ENCODE assay signal across 20 cellular contexts in the genomic region with DNA sequence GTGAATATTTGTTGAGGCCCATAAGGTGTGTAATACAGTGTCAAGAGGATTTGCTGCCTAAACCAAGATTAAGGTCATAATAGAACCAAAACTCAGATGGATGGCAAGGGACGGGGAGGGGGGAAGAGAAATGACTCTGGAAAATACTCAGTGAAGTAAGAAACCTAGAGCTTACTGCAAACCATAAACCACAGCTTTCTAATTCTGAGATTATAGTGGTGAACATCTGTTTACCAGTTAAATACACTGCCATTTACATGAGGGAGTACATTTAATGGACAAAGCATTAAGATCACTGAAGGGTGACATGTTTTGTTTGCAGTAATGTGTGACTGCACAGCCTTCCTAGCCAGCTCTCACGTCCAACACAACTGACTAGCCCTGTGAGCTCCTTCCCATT. TPM values are rescaled to one million over a fixed set of nuclear protein-coding genes. Genes with fewer than 3 reads are reported as not detected.
A peak's percentile ranks its signal among the peaks of the same experiment; 100 is the strongest.
DNase-seq lines count a peak whose midpoint lies in the region; ATAC-seq lines count a peak whose summit lies in the region.
"Had no signal": no experiment of that assay in that cellular context is flagged by ENCODE, and none has a peak within 500 bp of the region (broad histone marks: within the 10 kb centered on the region; RNA-seq: fewer than 3 reads in every experiment).

No MANE protein-coding gene starts in this region.

- H3K27ac Mint-ChIP-seq in activated T-helper 17 cell treated with anti-CD3 and anti-CD28 coated beads, Interleukin-2, amount 50 U/mL, for 72 hours: no peak overlapping the region
- H3K27ac Mint-ChIP-seq: activated CD4-positive, alpha-beta T cell treated with anti-CD3 and anti-CD28 coated beads, Interleukin-2, amount 10 ng/mL, durations not matched to agents 7 days and 5 days; activated naive CD8-positive, alpha-beta T cell treated with anti-CD3 and anti-CD28 coated beads, Interleukin-2, amount 50 U/mL, for 24 hours; effector memory CD8-positive, alpha-beta T cell; HFFc6 had no signal

- H3K27me3 Mint-ChIP-seq in activated T-helper 17 cell treated with anti-CD3 and anti-CD28 coated beads, Interleukin-2, amount 50 U/mL, for 72 hours: peaks cover 64% of the 10 kb centered on the region

- H3K4me1 Mint-ChIP-seq in activated T-helper 17 cell treated with anti-CD3 and anti-CD28 coated beads, Interleukin-2, amount 50 U/mL, for 72 hours: no peaks in the 10 kb centered on the region

- peak; percentile 51 for ATAC-seq in GM19463 (IDR thresholded peaks at IDR 0.05; ENCODE audit: unreplicated experiment)
- peak; percentile 52 for ATAC-seq in activated T-helper 17 cell treated with anti-CD3 and anti-CD28 coated beads, Interleukin-2, amount 50 U/mL, for 72 hours (replicated peaks)
- ATAC-seq: activated naive CD8-positive, alpha-beta T cell treated with anti-CD3 and anti-CD28 coated beads, Interleukin-2, amount 50 U/mL, for 24 hours; effector memory CD8-positive, alpha-beta T cell; left cardiac atrium; mucosa of descending colon had no signal

- H3K4me3 Mint-ChIP-seq in activated T-helper 17 cell treated with anti-CD3 and anti-CD28 coated beads, Interleukin-2, amount 50 U/mL, for 72 hours: no peak overlapping the region
- H3K4me3 Mint-ChIP-seq: activated CD4-positive, alpha-beta T cell treated with anti-CD3 and anti-CD28 coated beads, Interleukin-2, amount 10 ng/mL, durations not matched to agents 7 days and 5 days; activated naive CD8-positive, alpha-beta T cell treated with anti-CD3 and anti-CD28 coated beads, Interleukin-2, amount 50 U/mL, for 24 hours; effector memory CD8-positive, alpha-beta T cell; HFFc6 had no signal

- H3K9me3 Mint-ChIP-seq in activated T-helper 17 cell treated with anti-CD3 and anti-CD28 coated beads, Interleukin-2, amount 50 U/mL, for 72 hours: no peaks in the 10 kb centered on the region
- H3K9me3 Mint-ChIP-seq: activated CD4-positive, alpha-beta T cell treated with anti-CD3 and anti-CD28 coated beads, Interleukin-2, amount 10 ng/mL, durations not matched to agents 7 days and 5 days; activated naive CD8-positive, alpha-beta T cell treated with anti-CD3 and anti-CD28 coated beads, Interleukin-2, amount 50 U/mL, for 24 hours; effector memory CD8-positive, alpha-beta T cell had no signal

- DNase-seq in NCI-H1417 (lab: John Stamatoyannopoulos, UW) (peak; percentile 5 to 51 (median 5)), NCI-H1417 treated with DMSO at 0.1 percent for 48 hours (lab: John Stamatoyannopoulos, UW) (no peak), NCI-H2029 (lab: John Stamatoyannopoulos, UW) (peak; percentile 29), glomerular visceral epithelial cell (ENCODE audit: extremely low spot score) (no peak), mesenteric fat pad (ENCODE audit: low spot score) (no peak)
- DNase-seq in stimulated activated CD4-positive, alpha-beta T cell treated with anti-CD3 and anti-CD28 coated beads, Interleukin-1b, Interleukin-23, amount 100 ng/mL, for 48 hours: no peak
- DNase-seq: activated CD4-positive, alpha-beta T cell treated with anti-CD3 and anti-CD28 coated beads, Interleukin-2, amount 10 ng/mL, durations not matched to agents 7 days and 5 days; activated naive CD8-positive, alpha-beta T cell treated with anti-CD3 and anti-CD28 coated beads, Interleukin-2, amount 50 U/mL, for 24 hours; activated T-cell treated with anti-CD3 and anti-CD28 coated beads, Interleukin-2, amount 50 U/mL, for 48 hours; effector memory CD8-positive, alpha-beta T cell; HFFc6; left cardiac atrium; mucosa of descending colon; NCI-H187 treated with DMSO at 0.1 percent for 48 hours; sigmoid colon; T-helper 9 cell had no signal

- no peaks in the 10 kb centered on the region for H3K36me3 Mint-ChIP-seq in activated T-helper 17 cell treated with anti-CD3 and anti-CD28 coated beads, Interleukin-2, amount 50 U/mL, for 72 hours (ENCODE audit: low read depth)

RNA-seq across cellular contexts. Expression of a gene that starts 19.8 kb away (rescaled TPM):
- not detected for total RNA-seq in activated T-helper 17 cell treated with anti-CD3 and anti-CD28 coated beads, Interleukin-2, amount 50 U/mL, for 72 hours
- not detected for total RNA-seq in mesenteric fat pad
- total RNA-seq: activated CD4-positive, alpha-beta T cell treated with anti-CD3 and anti-CD28 coated beads, Interleukin-2, amount 10 ng/mL, durations not matched to agents 7 days and 5 days; bronchial epithelial cell; HFFc6; left cardiac atrium; SK-MEL-5 had no signal

RNA-seq across cellular contexts. Expression of a gene that starts 28.6 kb away (rescaled TPM):
- not detected for total RNA-seq in activated T-helper 17 cell treated with anti-CD3 and anti-CD28 coated beads, Interleukin-2, amount 50 U/mL, for 72 hours
- 1.1 TPM for total RNA-seq in mesenteric fat pad
- total RNA-seq: activated CD4-positive, alpha-beta T cell treated with anti-CD3 and anti-CD28 coated beads, Interleukin-2, amount 10 ng/mL, durations not matched to agents 7 days and 5 days; bronchial epithelial cell; left cardiac atrium had no signal

RNA-seq across cellular contexts. Expression of a gene that starts 35.6 kb away (rescaled TPM):
- total RNA-seq in activated T-helper 17 cell treated with anti-CD3 and anti-CD28 coated beads, Interleukin-2, amount 50 U/mL, for 72 hours: not detected
- total RNA-seq in mesenteric fat pad: not detected
- total RNA-seq: activated CD4-positive, alpha-beta T cell treated with anti-CD3 and anti-CD28 coated beads, Interleukin-2, amount 10 ng/mL, durations not matched to agents 7 days and 5 days; bronchial epithelial cell; left cardiac atrium; mucosa of descending colon had no signal

RNA-seq across cellular contexts. Expression of a gene that starts 43.1 kb away (rescaled TPM):
- total RNA-seq in activated T-helper 17 cell treated with anti-CD3 and anti-CD28 coated beads, Interleukin-2, amount 50 U/mL, for 72 hours: not detected
- 1.2 TPM for total RNA-seq in mesenteric fat pad
- total RNA-seq: activated CD4-positive, alpha-beta T cell treated with anti-CD3 and anti-CD28 coated beads, Interleukin-2, amount 10 ng/mL, durations not matched to agents 7 days and 5 days; bronchial epithelial cell; left cardiac atrium had no signal

RNA-seq across cellular contexts. Expression of a gene that starts 52.6 kb away (rescaled TPM):
- not detected for total RNA-seq in activated T-helper 17 cell treated with anti-CD3 and anti-CD28 coated beads, Interleukin-2, amount 50 U/mL, for 72 hours
- 1.7 TPM for total RNA-seq in mesenteric fat pad
- total RNA-seq: activated CD4-positive, alpha-beta T cell treated with anti-CD3 and anti-CD28 coated beads, Interleukin-2, amount 10 ng/mL, durations not matched to agents 7 days and 5 days; bronchial epithelial cell; left cardiac atrium; SK-MEL-5 had no signal

Comparison
In these comparisons a context has a peak if more than half of its experiments do, and no peak if none do; other contexts are left out.
1. DNase-seq: peak in NCI-H1417 (3 of 3) and NCI-H2029 (single experiment); none in NCI-H1417 treated with DMSO at 0.1 percent for 48 hours (single experiment), glomerular visceral epithelial cell (single experiment), stimulated activated CD4-positive, alpha-beta T cell treated with anti-CD3 and anti-CD28 coated beads, Interleukin-1b, Interleukin-23, amount 100 ng/mL, for 48 hours (single experiment) and mesenteric fat pad (single experiment).